In genomic region chr12:19382111-19382526, GRCh38 we compare ENCODE assay signal across 8 cellular contexts. TPM values are rescaled to one million over a fixed set of nuclear protein-coding genes. Genes with fewer than 3 reads are reported as not detected.
DNase-seq lines count a peak whose midpoint lies in the region; ATAC-seq and TF ChIP-seq lines count a peak whose summit lies in the region.

No MANE protein-coding gene starts in this region.

- TF ChIP-seq CTCF in AG10803 (conservative IDR thresholded peaks at IDR 0.05; ENCODE audit: low read length) (no peak), BE2C (IDR thresholded peaks at IDR 0.05; ENCODE audit: low read depth, low read length) (no peak)

- H3K4me1 ChIP-seq in BE2C = no peaks in the 10 kb centered on the region

- DNase-seq in AG10803 (ENCODE audit: low read depth) (peak; percentile 70), fibroblast of the conjunctiva (ENCODE audit: low read depth) (peak; percentile 81), BE2C (no peak), NCI-H524 treated with DMSO at 0.1 percent for 48 hours (lab: John Stamatoyannopoulos, UW) (no peak)
- DNase-seq in activated CD4-positive, alpha-beta T cell treated with anti-CD3 and anti-CD28 coated beads for 48 hours = peak; percentile 67
- DNase-seq in stimulated activated CD8-positive, alpha-beta memory T cell treated with anti-CD3 and anti-CD28 coated beads, Interleukin-12 subunit alpha, Interleukin-12 subunit beta, amount 100 ng/mL, for 4 hours (ENCODE audit: low read depth) = peak; percentile 10

- H3K36me3 ChIP-seq in BE2C = no peaks in the 10 kb centered on the region; the same call in 1 of the 2 replicates

- no peak overlapping the region for H3K4me3 ChIP-seq in AG10803 (ENCODE audit: low read length)
- no peak overlapping the region for H3K4me3 ChIP-seq in BE2C (ENCODE audit: low read depth, low read length)

- H3K9me3 ChIP-seq in BE2C = no peaks in the 10 kb centered on the region

- ATAC-seq in GM19351 (IDR thresholded peaks at IDR 0.05; ENCODE audit: unreplicated experiment) (peak; percentile 96), HG03159 (IDR thresholded peaks at IDR 0.05; ENCODE audit: unreplicated experiment) (peak; percentile 95)

- no peaks in the 10 kb centered on the region for H3K27me3 ChIP-seq in BE2C

RNA-seq across cellular contexts. Expression of gene AEBP2, which starts 57.2 kb away (rescaled TPM):
- polyA plus RNA-seq in BE2C (2012; ENCODE audit: insufficient read depth, insufficient read length, low read depth) = 20.5 TPM

Comparison
In these comparisons a context has a peak if more than half of its experiments do, and no peak if none do; other contexts are left out.
1. DNase-seq: peak in AG10803 (single experiment), activated CD4-positive, alpha-beta T cell treated with anti-CD3 and anti-CD28 coated beads for 48 hours (single experiment), fibroblast of the conjunctiva (single experiment) and stimulated activated CD8-positive, alpha-beta memory T cell treated with anti-CD3 and anti-CD28 coated beads, Interleukin-12 subunit alpha, Interleukin-12 subunit beta, amount 100 ng/mL, for 4 hours (single experiment); none in BE2C (single experiment) and NCI-H524 treated with DMSO at 0.1 percent for 48 hours (single experiment).